In the genomic region with DNA sequence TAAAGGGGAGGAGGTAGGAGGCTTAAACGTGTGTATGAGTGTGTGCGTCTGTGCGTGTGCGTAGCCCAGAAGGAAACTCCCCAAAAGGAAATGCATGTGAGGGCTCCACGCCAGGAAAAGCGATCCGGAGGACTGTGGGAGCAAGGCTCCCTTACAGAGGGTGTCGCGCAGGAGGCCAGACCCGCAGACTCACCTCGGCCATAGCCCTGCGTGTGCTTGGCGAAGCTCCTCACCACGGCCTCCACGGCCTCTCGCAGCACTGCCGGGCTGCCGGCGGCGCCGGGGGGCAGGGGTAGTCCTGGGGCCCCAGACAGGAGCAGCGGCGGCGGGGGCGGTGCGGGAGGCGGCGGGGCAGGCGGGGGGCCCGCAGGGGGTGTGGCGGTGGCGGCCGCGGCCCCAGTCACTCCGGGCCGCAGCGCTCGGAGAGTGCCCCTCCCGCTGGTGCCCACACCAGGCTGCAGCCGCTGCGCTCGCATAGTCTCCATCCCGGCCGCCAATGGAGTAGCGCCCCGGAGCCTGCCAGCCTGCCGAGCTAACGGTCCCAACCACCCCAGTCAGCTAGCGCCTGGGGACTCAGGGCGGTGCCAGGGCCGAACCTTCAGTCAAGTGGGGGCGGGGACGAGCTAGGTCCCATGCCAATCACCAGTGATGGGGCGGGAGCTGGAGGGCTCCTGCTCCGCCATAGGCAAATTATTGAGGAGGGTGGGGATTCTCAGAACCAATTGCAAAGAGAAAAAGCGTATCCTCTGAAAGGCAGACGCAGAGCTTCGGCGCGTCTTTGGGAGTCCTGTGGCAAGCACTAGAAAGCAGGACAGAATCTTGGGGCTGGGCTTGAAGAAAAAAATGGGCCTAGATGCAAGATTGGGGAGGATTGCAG, we compare ENCODE assay signal across 1 cellular context.
A peak's percentile ranks its signal among the peaks of the same experiment; 100 is the strongest.
TF ChIP-seq lines count a peak whose summit lies in the region.

A gene (minus strand): TSS at position 575 of the 877 bp plus-strand sequence. CDS start 90 bp downstream, at position 485.

TF ChIP-seq in GM12878, 131 proteins besides CTCF, POLR2A, EP300 and RAD21 (continued from another document):
- TF ChIP-seq, protein P1, sequence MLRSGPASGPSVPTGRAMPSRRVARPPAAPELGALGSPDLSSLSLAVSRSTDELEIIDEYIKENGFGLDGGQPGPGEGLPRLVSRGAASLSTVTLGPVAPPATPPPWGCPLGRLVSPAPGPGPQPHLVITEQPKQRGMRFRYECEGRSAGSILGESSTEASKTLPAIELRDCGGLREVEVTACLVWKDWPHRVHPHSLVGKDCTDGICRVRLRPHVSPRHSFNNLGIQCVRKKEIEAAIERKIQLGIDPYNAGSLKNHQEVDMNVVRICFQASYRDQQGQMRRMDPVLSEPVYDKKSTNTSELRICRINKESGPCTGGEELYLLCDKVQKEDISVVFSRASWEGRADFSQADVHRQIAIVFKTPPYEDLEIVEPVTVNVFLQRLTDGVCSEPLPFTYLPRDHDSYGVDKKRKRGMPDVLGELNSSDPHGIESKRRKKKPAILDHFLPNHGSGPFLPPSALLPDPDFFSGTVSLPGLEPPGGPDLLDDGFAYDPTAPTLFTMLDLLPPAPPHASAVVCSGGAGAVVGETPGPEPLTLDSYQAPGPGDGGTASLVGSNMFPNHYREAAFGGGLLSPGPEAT (IDR thresholded peaks at IDR 0.05; ENCODE audit: low read depth): peak; percentile 72
- TF ChIP-seq POLR2AphosphoS5 (IDR thresholded peaks at IDR 0.05; ENCODE audit: low read length) (peak; percentile 72), SPI1 (IDR thresholded peaks at IDR 0.05; ENCODE audit: borderline replicate concordance, insufficient read depth, low read depth, low read length) (no peak), ZZZ3 (IDR thresholded peaks at IDR 0.05; ENCODE audit: control insufficient read depth, insufficient read length, low read depth) (no peak), NRF1 (conservative IDR thresholded peaks at IDR 0.05; ENCODE audit: low read depth, low read length) (0 out of 2 replicates have a peak, but pooled peaks have one; percentile 6), PML (IDR thresholded peaks at IDR 0.05; ENCODE audit: low read length) (0 out of 2 replicates have a peak, but pooled peaks have one; percentile 45), EED (IDR thresholded peaks at IDR 0.05; ENCODE audit: low read depth) (peak; percentile 70), PAX5 (IDR thresholded peaks at IDR 0.05; ENCODE audit: borderline replicate concordance, low read depth, low read length) (no peak), IKZF1 (conservative IDR thresholded peaks at IDR 0.05) (peak; percentile 73), YY1 (IDR thresholded peaks at IDR 0.05; ENCODE audit: low read depth, low read length) (peak; percentile 18; the same call in 1 of the 2 replicates), BHLHE40 (IDR thresholded peaks at IDR 0.05; ENCODE audit: borderline replicate concordance in 1 of 2, low read depth in 2 of 2, low read length in 1 of 2) (peak in 1 of 2 experiments; percentile 70; a peak in 2 of 4 replicates), MEF2B (IDR thresholded peaks at IDR 0.05; ENCODE audit: partially characterized antibody, poor library complexity, severe bottlenecking) (peak; percentile 37), HDGF (IDR thresholded peaks at IDR 0.05) (peak; percentile 78), CREB1 (IDR thresholded peaks at IDR 0.05; ENCODE audit: low read depth) (peak; percentile 52; the same call in 1 of the 2 replicates), CHD2 (IDR thresholded peaks at IDR 0.05; ENCODE audit: borderline replicate concordance, low read depth, low read length) (peak; percentile 86), SREBF2 (IDR thresholded peaks at IDR 0.05; ENCODE audit: low read length) (no peak), RB1 (IDR thresholded peaks at IDR 0.05; ENCODE audit: borderline replicate concordance) (0 out of 2 replicates have a peak, but pooled peaks have one; percentile 36), FOS (IDR thresholded peaks at IDR 0.05; ENCODE audit: borderline replicate concordance, extremely low read depth, insufficient read length) (peak; percentile 9), MEF2A (IDR thresholded peaks at IDR 0.05; ENCODE audit: insufficient read depth, low read depth, low read length) (no peak), SRF (IDR thresholded peaks at IDR 0.05; ENCODE audit: low read depth in 2 of 2, low read length in 2 of 2) (peak; percentile 74 to 94), POLR2AphosphoS2 (IDR thresholded peaks at IDR 0.05; ENCODE audit: low read depth, low read length) (0 out of 2 replicates have a peak, but pooled peaks have one; percentile 61), TCF12 (IDR thresholded peaks at IDR 0.05; ENCODE audit: low read depth, low read length) (0 out of 2 replicates have a peak, but pooled peaks have one; percentile 19), MTA2 (IDR thresholded peaks at IDR 0.05; ENCODE audit: low read depth) (no peak), BCL11A (IDR thresholded peaks at IDR 0.05; ENCODE audit: low read depth, low read length) (no peak), MXI1 (IDR thresholded peaks at IDR 0.05; ENCODE audit: low read depth, low read length) (peak; percentile 59), BACH1 (IDR thresholded peaks at IDR 0.05; ENCODE audit: borderline replicate concordance) (peak; percentile 56; the same call in 1 of the 2 replicates), PAX8 (IDR thresholded peaks at IDR 0.05) (no peak), DPF2 (IDR thresholded peaks at IDR 0.05) (peak; percentile 98), EGR1 (IDR thresholded peaks at IDR 0.05; ENCODE audit: borderline replicate concordance in 1 of 2, low read depth in 2 of 2, low read length in 2 of 2) (peak in 1 of 2 experiments; percentile 70; a peak in 1 of 3 replicates), IKZF2 (IDR thresholded peaks at IDR 0.05) (peak; percentile 36 to 42; a peak in 3 of 4 replicates), WRNIP1 (IDR thresholded peaks at IDR 0.05; ENCODE audit: borderline replicate concordance, low read depth, low read length) (peak; percentile 80; the same call in 1 of the 2 replicates), RAD51 (IDR thresholded peaks at IDR 0.05) (no peak), CBFB (IDR thresholded peaks at IDR 0.05; ENCODE audit: low read depth) (no peak), ZNF24 (IDR thresholded peaks at IDR 0.05) (no peak), JUNB (IDR thresholded peaks at IDR 0.05) (no peak), SMAD5 (IDR thresholded peaks at IDR 0.05; ENCODE audit: low read depth) (peak; percentile 52; the same call in 1 of the 2 replicates)
- TF ChIP-seq, protein P2, sequence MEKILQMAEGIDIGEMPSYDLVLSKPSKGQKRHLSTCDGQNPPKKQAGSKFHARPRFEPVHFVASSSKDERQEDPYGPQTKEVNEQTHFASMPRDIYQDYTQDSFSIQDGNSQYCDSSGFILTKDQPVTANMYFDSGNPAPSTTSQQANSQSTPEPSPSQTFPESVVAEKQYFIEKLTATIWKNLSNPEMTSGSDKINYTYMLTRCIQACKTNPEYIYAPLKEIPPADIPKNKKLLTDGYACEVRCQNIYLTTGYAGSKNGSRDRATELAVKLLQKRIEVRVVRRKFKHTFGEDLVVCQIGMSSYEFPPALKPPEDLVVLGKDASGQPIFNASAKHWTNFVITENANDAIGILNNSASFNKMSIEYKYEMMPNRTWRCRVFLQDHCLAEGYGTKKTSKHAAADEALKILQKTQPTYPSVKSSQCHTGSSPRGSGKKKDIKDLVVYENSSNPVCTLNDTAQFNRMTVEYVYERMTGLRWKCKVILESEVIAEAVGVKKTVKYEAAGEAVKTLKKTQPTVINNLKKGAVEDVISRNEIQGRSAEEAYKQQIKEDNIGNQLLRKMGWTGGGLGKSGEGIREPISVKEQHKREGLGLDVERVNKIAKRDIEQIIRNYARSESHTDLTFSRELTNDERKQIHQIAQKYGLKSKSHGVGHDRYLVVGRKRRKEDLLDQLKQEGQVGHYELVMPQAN (conservative IDR thresholded peaks at IDR 0.05): 0 out of 2 replicates have a peak, but pooled peaks have one; percentile 49
- TF ChIP-seq, protein P3, sequence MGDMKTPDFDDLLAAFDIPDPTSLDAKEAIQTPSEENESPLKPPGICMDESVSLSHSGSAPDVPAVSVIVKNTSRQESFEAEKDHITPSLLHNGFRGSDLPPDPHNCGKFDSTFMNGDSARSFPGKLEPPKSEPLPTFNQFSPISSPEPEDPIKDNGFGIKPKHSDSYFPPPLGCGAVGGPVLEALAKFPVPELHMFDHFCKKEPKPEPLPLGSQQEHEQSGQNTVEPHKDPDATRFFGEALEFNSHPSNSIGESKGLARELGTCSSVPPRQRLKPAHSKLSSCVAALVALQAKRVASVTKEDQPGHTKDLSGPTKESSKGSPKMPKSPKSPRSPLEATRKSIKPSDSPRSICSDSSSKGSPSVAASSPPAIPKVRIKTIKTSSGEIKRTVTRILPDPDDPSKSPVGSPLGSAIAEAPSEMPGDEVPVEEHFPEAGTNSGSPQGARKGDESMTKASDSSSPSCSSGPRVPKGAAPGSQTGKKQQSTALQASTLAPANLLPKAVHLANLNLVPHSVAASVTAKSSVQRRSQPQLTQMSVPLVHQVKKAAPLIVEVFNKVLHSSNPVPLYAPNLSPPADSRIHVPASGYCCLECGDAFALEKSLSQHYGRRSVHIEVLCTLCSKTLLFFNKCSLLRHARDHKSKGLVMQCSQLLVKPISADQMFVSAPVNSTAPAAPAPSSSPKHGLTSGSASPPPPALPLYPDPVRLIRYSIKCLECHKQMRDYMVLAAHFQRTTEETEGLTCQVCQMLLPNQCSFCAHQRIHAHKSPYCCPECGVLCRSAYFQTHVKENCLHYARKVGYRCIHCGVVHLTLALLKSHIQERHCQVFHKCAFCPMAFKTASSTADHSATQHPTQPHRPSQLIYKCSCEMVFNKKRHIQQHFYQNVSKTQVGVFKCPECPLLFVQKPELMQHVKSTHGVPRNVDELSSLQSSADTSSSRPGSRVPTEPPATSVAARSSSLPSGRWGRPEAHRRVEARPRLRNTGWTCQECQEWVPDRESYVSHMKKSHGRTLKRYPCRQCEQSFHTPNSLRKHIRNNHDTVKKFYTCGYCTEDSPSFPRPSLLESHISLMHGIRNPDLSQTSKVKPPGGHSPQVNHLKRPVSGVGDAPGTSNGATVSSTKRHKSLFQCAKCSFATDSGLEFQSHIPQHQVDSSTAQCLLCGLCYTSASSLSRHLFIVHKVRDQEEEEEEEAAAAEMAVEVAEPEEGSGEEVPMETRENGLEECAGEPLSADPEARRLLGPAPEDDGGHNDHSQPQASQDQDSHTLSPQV (IDR thresholded peaks at IDR 0.05): no peak
- TF ChIP-seq, protein P4, sequence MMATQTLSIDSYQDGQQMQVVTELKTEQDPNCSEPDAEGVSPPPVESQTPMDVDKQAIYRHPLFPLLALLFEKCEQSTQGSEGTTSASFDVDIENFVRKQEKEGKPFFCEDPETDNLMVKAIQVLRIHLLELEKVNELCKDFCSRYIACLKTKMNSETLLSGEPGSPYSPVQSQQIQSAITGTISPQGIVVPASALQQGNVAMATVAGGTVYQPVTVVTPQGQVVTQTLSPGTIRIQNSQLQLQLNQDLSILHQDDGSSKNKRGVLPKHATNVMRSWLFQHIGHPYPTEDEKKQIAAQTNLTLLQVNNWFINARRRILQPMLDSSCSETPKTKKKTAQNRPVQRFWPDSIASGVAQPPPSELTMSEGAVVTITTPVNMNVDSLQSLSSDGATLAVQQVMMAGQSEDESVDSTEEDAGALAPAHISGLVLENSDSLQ (IDR thresholded peaks at IDR 0.05): peak; percentile 99
- TF ChIP-seq, protein P5, sequence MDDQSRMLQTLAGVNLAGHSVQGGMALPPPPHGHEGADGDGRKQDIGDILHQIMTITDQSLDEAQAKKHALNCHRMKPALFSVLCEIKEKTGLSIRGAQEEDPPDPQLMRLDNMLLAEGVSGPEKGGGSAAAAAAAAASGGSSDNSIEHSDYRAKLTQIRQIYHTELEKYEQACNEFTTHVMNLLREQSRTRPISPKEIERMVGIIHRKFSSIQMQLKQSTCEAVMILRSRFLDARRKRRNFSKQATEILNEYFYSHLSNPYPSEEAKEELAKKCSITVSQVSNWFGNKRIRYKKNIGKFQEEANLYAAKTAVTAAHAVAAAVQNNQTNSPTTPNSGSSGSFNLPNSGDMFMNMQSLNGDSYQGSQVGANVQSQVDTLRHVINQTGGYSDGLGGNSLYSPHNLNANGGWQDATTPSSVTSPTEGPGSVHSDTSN (IDR thresholded peaks at IDR 0.05; ENCODE audit: insufficient replicate concordance, low read depth, low read length): peak; percentile 97
- TF ChIP-seq, protein P6, sequence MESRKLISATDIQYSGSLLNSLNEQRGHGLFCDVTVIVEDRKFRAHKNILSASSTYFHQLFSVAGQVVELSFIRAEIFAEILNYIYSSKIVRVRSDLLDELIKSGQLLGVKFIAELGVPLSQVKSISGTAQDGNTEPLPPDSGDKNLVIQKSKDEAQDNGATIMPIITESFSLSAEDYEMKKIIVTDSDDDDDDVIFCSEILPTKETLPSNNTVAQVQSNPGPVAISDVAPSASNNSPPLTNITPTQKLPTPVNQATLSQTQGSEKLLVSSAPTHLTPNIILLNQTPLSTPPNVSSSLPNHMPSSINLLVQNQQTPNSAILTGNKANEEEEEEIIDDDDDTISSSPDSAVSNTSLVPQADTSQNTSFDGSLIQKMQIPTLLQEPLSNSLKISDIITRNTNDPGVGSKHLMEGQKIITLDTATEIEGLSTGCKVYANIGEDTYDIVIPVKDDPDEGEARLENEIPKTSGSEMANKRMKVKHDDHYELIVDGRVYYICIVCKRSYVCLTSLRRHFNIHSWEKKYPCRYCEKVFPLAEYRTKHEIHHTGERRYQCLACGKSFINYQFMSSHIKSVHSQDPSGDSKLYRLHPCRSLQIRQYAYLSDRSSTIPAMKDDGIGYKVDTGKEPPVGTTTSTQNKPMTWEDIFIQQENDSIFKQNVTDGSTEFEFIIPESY (IDR thresholded peaks at IDR 0.05): no peak
- TF ChIP-seq, protein P7, sequence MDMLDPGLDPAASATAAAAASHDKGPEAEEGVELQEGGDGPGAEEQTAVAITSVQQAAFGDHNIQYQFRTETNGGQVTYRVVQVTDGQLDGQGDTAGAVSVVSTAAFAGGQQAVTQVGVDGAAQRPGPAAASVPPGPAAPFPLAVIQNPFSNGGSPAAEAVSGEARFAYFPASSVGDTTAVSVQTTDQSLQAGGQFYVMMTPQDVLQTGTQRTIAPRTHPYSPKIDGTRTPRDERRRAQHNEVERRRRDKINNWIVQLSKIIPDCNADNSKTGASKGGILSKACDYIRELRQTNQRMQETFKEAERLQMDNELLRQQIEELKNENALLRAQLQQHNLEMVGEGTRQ (IDR thresholded peaks at IDR 0.05; ENCODE audit: borderline replicate concordance, low read depth, low read length): no peak
- TF ChIP-seq, protein P8, sequence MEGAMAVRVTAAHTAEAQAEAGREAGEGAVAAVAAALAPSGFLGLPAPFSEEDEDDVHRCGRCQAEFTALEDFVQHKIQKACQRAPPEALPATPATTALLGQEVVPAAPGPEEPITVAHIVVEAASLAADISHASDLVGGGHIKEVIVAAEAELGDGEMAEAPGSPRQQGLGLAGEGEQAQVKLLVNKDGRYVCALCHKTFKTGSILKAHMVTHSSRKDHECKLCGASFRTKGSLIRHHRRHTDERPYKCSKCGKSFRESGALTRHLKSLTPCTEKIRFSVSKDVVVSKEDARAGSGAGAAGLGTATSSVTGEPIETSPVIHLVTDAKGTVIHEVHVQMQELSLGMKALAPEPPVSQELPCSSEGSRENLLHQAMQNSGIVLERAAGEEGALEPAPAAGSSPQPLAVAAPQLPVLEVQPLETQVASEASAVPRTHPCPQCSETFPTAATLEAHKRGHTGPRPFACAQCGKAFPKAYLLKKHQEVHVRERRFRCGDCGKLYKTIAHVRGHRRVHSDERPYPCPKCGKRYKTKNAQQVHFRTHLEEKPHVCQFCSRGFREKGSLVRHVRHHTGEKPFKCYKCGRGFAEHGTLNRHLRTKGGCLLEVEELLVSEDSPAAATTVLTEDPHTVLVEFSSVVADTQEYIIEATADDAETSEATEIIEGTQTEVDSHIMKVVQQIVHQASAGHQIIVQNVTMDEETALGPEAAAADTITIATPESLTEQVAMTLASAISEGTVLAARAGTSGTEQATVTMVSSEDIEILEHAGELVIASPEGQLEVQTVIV (IDR thresholded peaks at IDR 0.05; ENCODE audit: borderline replicate concordance, partially characterized antibody): no peak
